In the genomic region with DNA sequence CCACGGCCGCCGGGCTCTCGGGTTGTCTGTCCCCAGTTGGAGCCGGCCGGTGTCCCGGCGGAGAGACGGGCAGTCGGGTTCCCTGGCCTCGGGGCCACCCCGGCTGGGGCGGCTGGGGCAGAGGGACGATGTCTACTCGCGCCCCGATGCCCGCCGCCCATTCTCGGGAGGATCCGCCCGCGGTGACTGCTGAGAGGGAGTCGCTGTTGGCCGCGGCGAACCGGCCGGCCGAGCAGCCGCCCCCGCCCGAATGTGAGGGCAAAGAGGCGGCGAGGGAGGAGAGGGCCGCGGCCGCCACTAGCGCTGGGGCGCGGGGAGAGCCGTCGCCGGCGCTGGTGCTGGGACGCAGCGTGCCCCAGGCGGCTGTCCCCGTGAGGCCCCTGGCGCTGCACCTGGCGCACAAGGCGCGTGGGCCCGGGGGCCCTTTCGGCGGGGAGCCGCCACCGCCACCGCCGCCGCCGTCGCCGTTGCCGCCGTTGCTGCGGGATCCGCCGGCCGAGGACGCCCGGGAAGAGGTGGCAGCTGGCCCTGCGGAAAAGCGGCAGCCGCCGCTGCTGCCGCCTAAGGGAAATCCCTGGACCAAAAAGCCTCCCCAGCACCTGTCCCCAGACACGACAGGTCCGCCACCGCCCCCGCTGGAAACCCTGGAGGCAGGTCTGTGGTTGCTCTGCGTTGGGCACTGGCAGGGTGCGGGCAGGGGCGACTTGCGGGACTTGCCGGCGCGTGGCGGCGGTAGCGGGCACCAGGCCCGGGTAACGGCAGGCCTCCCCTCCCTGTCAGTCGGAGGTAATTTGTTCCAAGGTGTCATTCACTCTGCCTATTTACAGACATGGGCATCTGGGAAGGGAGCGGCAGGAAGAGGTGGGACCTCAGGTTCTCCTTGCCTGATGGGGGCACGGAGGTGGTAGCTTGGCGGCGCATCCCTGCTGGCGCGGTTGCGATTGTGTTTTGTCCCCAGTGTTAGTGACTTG, we compare ENCODE assay signal across 1 cellular context.
A peak's percentile ranks its signal among the peaks of the same experiment; 100 is the strongest.
TF ChIP-seq lines count a peak whose summit lies in the region.

No MANE protein-coding gene starts in this region.

TF ChIP-seq in HCT116, 20 proteins besides CTCF, POLR2A, EP300 and RAD21 (continued from another document):
- TF ChIP-seq, protein P1, sequence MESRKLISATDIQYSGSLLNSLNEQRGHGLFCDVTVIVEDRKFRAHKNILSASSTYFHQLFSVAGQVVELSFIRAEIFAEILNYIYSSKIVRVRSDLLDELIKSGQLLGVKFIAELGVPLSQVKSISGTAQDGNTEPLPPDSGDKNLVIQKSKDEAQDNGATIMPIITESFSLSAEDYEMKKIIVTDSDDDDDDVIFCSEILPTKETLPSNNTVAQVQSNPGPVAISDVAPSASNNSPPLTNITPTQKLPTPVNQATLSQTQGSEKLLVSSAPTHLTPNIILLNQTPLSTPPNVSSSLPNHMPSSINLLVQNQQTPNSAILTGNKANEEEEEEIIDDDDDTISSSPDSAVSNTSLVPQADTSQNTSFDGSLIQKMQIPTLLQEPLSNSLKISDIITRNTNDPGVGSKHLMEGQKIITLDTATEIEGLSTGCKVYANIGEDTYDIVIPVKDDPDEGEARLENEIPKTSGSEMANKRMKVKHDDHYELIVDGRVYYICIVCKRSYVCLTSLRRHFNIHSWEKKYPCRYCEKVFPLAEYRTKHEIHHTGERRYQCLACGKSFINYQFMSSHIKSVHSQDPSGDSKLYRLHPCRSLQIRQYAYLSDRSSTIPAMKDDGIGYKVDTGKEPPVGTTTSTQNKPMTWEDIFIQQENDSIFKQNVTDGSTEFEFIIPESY (IDR thresholded peaks at IDR 0.05; ENCODE audit: extremely low read depth, insufficient replicate concordance, low read length): no peak
- TF ChIP-seq SP1 (IDR thresholded peaks at IDR 0.05; ENCODE audit: low read depth) (no peak), JUND (IDR thresholded peaks at IDR 0.05) (no peak), CBX3 (IDR thresholded peaks at IDR 0.05; ENCODE audit: low read depth) (no peak), EZH2 (IDR thresholded peaks at IDR 0.05) (no peak), SIN3A (IDR thresholded peaks at IDR 0.05; ENCODE audit: low read depth) (no peak), ZNF274 (IDR thresholded peaks at IDR 0.05; ENCODE audit: low read depth, low read length) (no peak), CEBPB (IDR thresholded peaks at IDR 0.05; ENCODE audit: low read depth) (no peak), ELF1 (IDR thresholded peaks at IDR 0.05; ENCODE audit: borderline replicate concordance, low read depth) (no peak), POLR2AphosphoS5 (IDR thresholded peaks at IDR 0.05; ENCODE audit: low read depth, low read length) (peak; percentile 65), SRF (IDR thresholded peaks at IDR 0.05; ENCODE audit: low read depth) (no peak), TCF7L2 (IDR thresholded peaks at IDR 0.05; ENCODE audit: borderline replicate concordance, extremely low read depth, insufficient read depth, insufficient read length) (peak; percentile 19), ZFX (IDR thresholded peaks at IDR 0.05) (peak; percentile 60), YY1 (IDR thresholded peaks at IDR 0.05; ENCODE audit: extremely low read depth, insufficient replicate concordance, low read depth, low read length) (no peak)
- TF ChIP-seq, protein P2, sequence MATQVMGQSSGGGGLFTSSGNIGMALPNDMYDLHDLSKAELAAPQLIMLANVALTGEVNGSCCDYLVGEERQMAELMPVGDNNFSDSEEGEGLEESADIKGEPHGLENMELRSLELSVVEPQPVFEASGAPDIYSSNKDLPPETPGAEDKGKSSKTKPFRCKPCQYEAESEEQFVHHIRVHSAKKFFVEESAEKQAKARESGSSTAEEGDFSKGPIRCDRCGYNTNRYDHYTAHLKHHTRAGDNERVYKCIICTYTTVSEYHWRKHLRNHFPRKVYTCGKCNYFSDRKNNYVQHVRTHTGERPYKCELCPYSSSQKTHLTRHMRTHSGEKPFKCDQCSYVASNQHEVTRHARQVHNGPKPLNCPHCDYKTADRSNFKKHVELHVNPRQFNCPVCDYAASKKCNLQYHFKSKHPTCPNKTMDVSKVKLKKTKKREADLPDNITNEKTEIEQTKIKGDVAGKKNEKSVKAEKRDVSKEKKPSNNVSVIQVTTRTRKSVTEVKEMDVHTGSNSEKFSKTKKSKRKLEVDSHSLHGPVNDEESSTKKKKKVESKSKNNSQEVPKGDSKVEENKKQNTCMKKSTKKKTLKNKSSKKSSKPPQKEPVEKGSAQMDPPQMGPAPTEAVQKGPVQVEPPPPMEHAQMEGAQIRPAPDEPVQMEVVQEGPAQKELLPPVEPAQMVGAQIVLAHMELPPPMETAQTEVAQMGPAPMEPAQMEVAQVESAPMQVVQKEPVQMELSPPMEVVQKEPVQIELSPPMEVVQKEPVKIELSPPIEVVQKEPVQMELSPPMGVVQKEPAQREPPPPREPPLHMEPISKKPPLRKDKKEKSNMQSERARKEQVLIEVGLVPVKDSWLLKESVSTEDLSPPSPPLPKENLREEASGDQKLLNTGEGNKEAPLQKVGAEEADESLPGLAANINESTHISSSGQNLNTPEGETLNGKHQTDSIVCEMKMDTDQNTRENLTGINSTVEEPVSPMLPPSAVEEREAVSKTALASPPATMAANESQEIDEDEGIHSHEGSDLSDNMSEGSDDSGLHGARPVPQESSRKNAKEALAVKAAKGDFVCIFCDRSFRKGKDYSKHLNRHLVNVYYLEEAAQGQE (IDR thresholded peaks at IDR 0.05; ENCODE audit: low read depth): no peak
- TF ChIP-seq, protein P3, sequence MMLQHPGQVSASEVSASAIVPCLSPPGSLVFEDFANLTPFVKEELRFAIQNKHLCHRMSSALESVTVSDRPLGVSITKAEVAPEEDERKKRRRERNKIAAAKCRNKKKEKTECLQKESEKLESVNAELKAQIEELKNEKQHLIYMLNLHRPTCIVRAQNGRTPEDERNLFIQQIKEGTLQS (IDR thresholded peaks at IDR 0.05): no peak
- TF ChIP-seq, protein P4, sequence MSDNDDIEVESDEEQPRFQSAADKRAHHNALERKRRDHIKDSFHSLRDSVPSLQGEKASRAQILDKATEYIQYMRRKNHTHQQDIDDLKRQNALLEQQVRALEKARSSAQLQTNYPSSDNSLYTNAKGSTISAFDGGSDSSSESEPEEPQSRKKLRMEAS (IDR thresholded peaks at IDR 0.05): peak; percentile 52; the same call in 1 of the 2 replicates
